In the genomic region with DNA sequence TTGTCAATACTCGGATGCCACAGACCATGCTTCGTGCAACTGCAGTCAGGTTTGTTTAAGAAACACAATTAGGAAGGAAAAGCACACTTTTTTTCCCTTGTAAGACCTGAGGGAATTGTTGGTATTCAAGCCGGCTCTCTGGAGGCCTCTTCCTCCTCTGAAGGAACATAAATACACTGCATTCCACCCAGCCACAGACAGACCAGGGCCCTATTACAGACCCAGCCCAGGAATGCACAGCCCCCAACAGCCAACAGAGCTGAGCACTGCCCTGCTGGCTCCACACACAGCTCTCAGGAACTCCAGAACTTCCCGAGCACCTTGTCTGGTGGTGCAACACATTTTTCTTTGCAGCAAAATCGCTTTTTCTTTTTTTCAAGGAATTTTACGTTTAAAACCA, we compare ENCODE assay signal across 15 cellular contexts.
DNase-seq lines count a peak whose midpoint lies in the region; ATAC-seq and TF ChIP-seq lines count a peak whose summit lies in the region.
"Had no signal": no experiment of that assay in that cellular context is flagged by ENCODE, and none has a peak within 500 bp of the region (broad histone marks: within the 10 kb centered on the region; RNA-seq: fewer than 3 reads in every experiment).

No MANE protein-coding gene starts in this region.

- intact Hi-C loops in dendritic cell treated with granulocyte-macrophage colony-stimulating factor and Interleukin-4, amounts not matched to agents 40 ng/mL and 50 ng/mL, for 4 days (cut with micrococcal nuclease) = loop anchor here (5.0 to 10.0 kb wide), 3 partner anchors 74 to 369 kb away; partner anchors contain the start of gene RYBP
- intact Hi-C loops in mucosa of descending colon (cut with DNase I, micrococcal nuclease) = no loop called here

- no peak for ATAC-seq in mucosa of descending colon
- ATAC-seq in T-helper 17 cell = no peak
- no peak for ATAC-seq in GM18505 (IDR thresholded peaks at IDR 0.05; ENCODE audit: unreplicated experiment)
- ATAC-seq: activated CD4-positive, CD25-positive, alpha-beta regulatory T cell treated with anti-CD3 and anti-CD28 coated beads, Interleukin-2, amount 50 U/mL, for 24 hours had no signal

- H3K36me3 ChIP-seq in HUES48 (ENCODE audit: control insufficient read depth, insufficient read depth, low read length) (no peaks in the 10 kb centered on the region), mucosa of descending colon (ENCODE audit: low read depth) (no peaks in the 10 kb centered on the region)

- no peak overlapping the region for H3K9ac ChIP-seq in HUES48 (ENCODE audit: low read depth, low read length)

- no peaks in the 10 kb centered on the region for H3K9me3 Mint-ChIP-seq in dendritic cell treated with granulocyte-macrophage colony-stimulating factor and Interleukin-4, amounts not matched to agents 40 ng/mL and 50 ng/mL, for 4 days
- H3K9me3 Mint-ChIP-seq in mesothelial cell of epicardium = no peaks in the 10 kb centered on the region

- H3K4me1 ChIP-seq in HUES48 (ENCODE audit: control insufficient read depth, insufficient read depth, low read length) (peaks cover 14% of the 10 kb centered on the region), mucosa of descending colon (ENCODE audit: low read depth) (peaks cover 10% of the 10 kb centered on the region)

- no peak for TF ChIP-seq POLR2A in GM18505 (IDR thresholded peaks at IDR 0.05; ENCODE audit: borderline replicate concordance, extremely low read depth, insufficient read depth, insufficient read length)

- H3K9me3 ChIP-seq in HUES48 (ENCODE audit: control insufficient read depth, insufficient read depth, low read length) (no peaks in the 10 kb centered on the region), mucosa of descending colon (no peaks in the 10 kb centered on the region), T-helper 17 cell (ENCODE audit: control insufficient read depth, low read length, poor library complexity, severe bottlenecking) (no peaks in the 10 kb centered on the region)

- H3K4me1 Mint-ChIP-seq in dendritic cell treated with granulocyte-macrophage colony-stimulating factor and Interleukin-4, amounts not matched to agents 40 ng/mL and 50 ng/mL, for 4 days (ENCODE audit: low read depth) = peaks cover 68% of the 10 kb centered on the region
- H3K4me1 Mint-ChIP-seq in mesothelial cell of epicardium (peaks cover 59% of the 10 kb centered on the region), T-helper 17 cell (peaks cover 24% of the 10 kb centered on the region)

- H3K4me3 ChIP-seq in HUES48 (ENCODE audit: low read depth, low read length) = no peak overlapping the region
- H3K4me3 ChIP-seq in mucosa of descending colon = no peak overlapping the region
- H3K4me3 ChIP-seq: lung, PC-9, skin epidermis had no signal

- peak overlapping the region; percentile 50 for H3K27ac ChIP-seq in HUES48 (ENCODE audit: low read depth, low read length)
- H3K27ac ChIP-seq: PC-9 had no signal

- no peak overlapping the region for H3K4me3 Mint-ChIP-seq in dendritic cell treated with granulocyte-macrophage colony-stimulating factor and Interleukin-4, amounts not matched to agents 40 ng/mL and 50 ng/mL, for 4 days
- H3K4me3 Mint-ChIP-seq in mesothelial cell of epicardium = peak overlapping the region; percentile 18
- H3K4me3 Mint-ChIP-seq in T-helper 17 cell = no peak overlapping the region

- DNase-seq in AG08395 (ENCODE audit: low spot score) (peak; percentile 73), mesothelial cell of epicardium (ENCODE audit: low spot score in 2 of 2, unreplicated experiment in 2 of 2) (peak; percentile 41 to 64), mucosa of descending colon (no peak), T-helper 17 cell (no peak), RPMI8226 (no peak)
- DNase-seq: activated naive CD4-positive, alpha-beta T cell treated with Interleukin-2 at 50 U/mL for 16 hours; CD4-positive, alpha-beta memory T cell; NCI-H146; PC-9 had no signal

- H3K27me3 Mint-ChIP-seq in dendritic cell treated with granulocyte-macrophage colony-stimulating factor and Interleukin-4, amounts not matched to agents 40 ng/mL and 50 ng/mL, for 4 days = peaks cover 37% of the 10 kb centered on the region
- H3K27me3 Mint-ChIP-seq in mesothelial cell of epicardium (ENCODE audit: low read depth) (no peaks in the 10 kb centered on the region), T-helper 17 cell (no peaks in the 10 kb centered on the region)
- H3K27me3 Mint-ChIP-seq: CD4-positive, alpha-beta memory T cell had no signal

- no peaks in the 10 kb centered on the region for H3K36me3 Mint-ChIP-seq in dendritic cell treated with granulocyte-macrophage colony-stimulating factor and Interleukin-4, amounts not matched to agents 40 ng/mL and 50 ng/mL, for 4 days (ENCODE audit: low read depth)
- H3K36me3 Mint-ChIP-seq in mesothelial cell of epicardium (no peaks in the 10 kb centered on the region), T-helper 17 cell (ENCODE audit: low read depth) (no peaks in the 10 kb centered on the region)
- H3K36me3 Mint-ChIP-seq: CD4-positive, alpha-beta memory T cell had no signal

- peak overlapping the region; percentile 72 for H3K27ac Mint-ChIP-seq in dendritic cell treated with granulocyte-macrophage colony-stimulating factor and Interleukin-4, amounts not matched to agents 40 ng/mL and 50 ng/mL, for 4 days
- H3K27ac Mint-ChIP-seq in mesothelial cell of epicardium = peak overlapping the region; percentile 97
- no peak overlapping the region for H3K27ac Mint-ChIP-seq in T-helper 17 cell

- TF ChIP-seq CTCF in mesothelial cell of epicardium (IDR thresholded peaks at IDR 0.05; ENCODE audit: unreplicated experiment) (no peak), mucosa of descending colon (IDR thresholded peaks at IDR 0.05) (no peak)

- H3K27me3 ChIP-seq in HUES48 (ENCODE audit: control insufficient read depth, insufficient read depth, low read length) = no peaks in the 10 kb centered on the region

Comparison
In these comparisons a context has a peak if more than half of its experiments do, and no peak if none do; other contexts are left out.
1. DNase-seq: peak in AG08395 (single experiment) and mesothelial cell of epicardium (2 of 2); none in mucosa of descending colon (0 of 3), T-helper 17 cell (0 of 3) and RPMI8226 (single experiment).